8 cellular contexts compared by ENCODE assay signal in genomic region chr6:83068628-83069027, GRCh38. TPM values are rescaled to one million over a fixed set of nuclear protein-coding genes. Genes with fewer than 3 reads are reported as not detected.
DNase-seq lines count a peak whose midpoint lies in the region; ATAC-seq, FAIRE-seq and TF ChIP-seq lines count a peak whose summit lies in the region.

No MANE protein-coding gene starts in this region.

- peak overlapping the region; percentile 80 to 98 for H3K9ac ChIP-seq in kidney (ENCODE audit: low read length in 2 of 2)

- intact Hi-C loops in activated T-helper 2 cell treated with anti-CD3 and anti-CD28 coated beads, Interferon-gamma antibody, Interleukin-2, Interleukin-4, amounts not matched to agents 10 μg/mL and 5 μg/mL and 100 μg/mL, durations not matched to agents 14 hours and 24 hours and 36 hours (cut with micrococcal nuclease), result loop anchor here (5.0 to 10.0 kb wide), 3 partner anchors 224 to 1314 kb away; partner anchors contain the start of gene TENT5A
- intact Hi-C loops in kidney (cut with DNase I), result no loop called here

- DNase-seq in activated CD4-positive, alpha-beta T cell treated with anti-CD3 and anti-CD28 coated beads, Interleukin-2, amount 10 ng/mL, durations not matched to agents 7 days and 5 days, result no peak
- no peak for DNase-seq in activated CD4-positive, alpha-beta T cell treated with anti-CD3 and anti-CD28 coated beads for 48 hours
- no peak for DNase-seq in activated T-helper 2 cell treated with anti-CD3 and anti-CD28 coated beads, Interferon-gamma antibody, Interleukin-2, Interleukin-4, amounts not matched to agents 10 μg/mL and 5 μg/mL and 100 μg/mL, durations not matched to agents 14 hours and 24 hours and 36 hours (ENCODE audit: low spot score)
- DNase-seq in kidney (no peak), HTR-8/SVneo (ENCODE audit: insufficient read length, low spot score) (no peak), COLO829 (ENCODE audit: low spot score) (no peak)

- ATAC-seq in GM18873 (IDR thresholded peaks at IDR 0.05; ENCODE audit: low FRiP score, unreplicated experiment), result no peak

- POLR2A ChIA-PET in activated CD4-positive, alpha-beta T cell treated with anti-CD3 and anti-CD28 coated beads, Interleukin-2, amount 10 ng/mL, durations not matched to agents 7 days and 5 days (lab: Charles Lee), result no interaction called here

- H3K4me3 ChIP-seq in kidney (ENCODE audit: low read length in 2 of 2), result peak overlapping the region; percentile 87 to 94
- H3K4me3 ChIP-seq in thymus (ENCODE audit: low read length), result peak overlapping the region; percentile 62

- H3K4me1 ChIP-seq in kidney (ENCODE audit: control insufficient read depth in 1 of 2, insufficient read depth in 1 of 2, low read depth in 1 of 2, low read length in 2 of 2), result peaks cover 9 to 11% of the 10 kb centered on the region in 2 donors
- H3K4me1 ChIP-seq in thymus (ENCODE audit: control insufficient read depth, insufficient read depth, low read length), result peaks cover 3% of the 10 kb centered on the region

- H3K4me3 Mint-ChIP-seq in activated CD4-positive, alpha-beta T cell treated with anti-CD3 and anti-CD28 coated beads, Interleukin-2, amount 10 ng/mL, durations not matched to agents 7 days and 5 days, result peak overlapping the region; percentile 88
- H3K4me3 Mint-ChIP-seq in activated T-helper 2 cell treated with anti-CD3 and anti-CD28 coated beads, Interferon-gamma antibody, Interleukin-2, Interleukin-4, amounts not matched to agents 10 μg/mL and 5 μg/mL and 100 μg/mL, durations not matched to agents 14 hours and 24 hours and 36 hours (ENCODE audit: low read depth), result peak overlapping the region; percentile 86

- H3K9me3 ChIP-seq in kidney (ENCODE audit: control insufficient read depth in 1 of 2, low read length in 2 of 2) (no peaks in the 10 kb centered on the region), thymus (ENCODE audit: control insufficient read depth) (no peaks in the 10 kb centered on the region)

- peak overlapping the region; percentile 88 for H3K27ac Mint-ChIP-seq in activated CD4-positive, alpha-beta T cell treated with anti-CD3 and anti-CD28 coated beads, Interleukin-2, amount 10 ng/mL, durations not matched to agents 7 days and 5 days
- H3K27ac Mint-ChIP-seq in activated T-helper 2 cell treated with anti-CD3 and anti-CD28 coated beads, Interferon-gamma antibody, Interleukin-2, Interleukin-4, amounts not matched to agents 10 μg/mL and 5 μg/mL and 100 μg/mL, durations not matched to agents 14 hours and 24 hours and 36 hours, result peak overlapping the region; percentile 65

- TF ChIP-seq CTCF in kidney (IDR thresholded peaks at IDR 0.05; ENCODE audit: borderline replicate concordance, extremely low read depth, insufficient read depth), result no peak

- H3K27me3 ChIP-seq in thymus (ENCODE audit: control insufficient read depth, insufficient read depth), result no peaks in the 10 kb centered on the region

- CTCF ChIA-PET in activated CD4-positive, alpha-beta T cell treated with anti-CD3 and anti-CD28 coated beads, Interleukin-2, amount 10 ng/mL, durations not matched to agents 7 days and 5 days (lab: Charles Lee), result interaction anchor here (0.6 to 3.7 kb wide), 4 partner anchors 12 to 820 kb away, joined by 3 to 42 read pairs (median 8); no protein-coding TSS in a partner anchor

- no peak for FAIRE-seq in kidney (lab: Jason Lieb, UNC)
- no peak for FAIRE-seq in HTR-8/SVneo (lab: Jason Lieb, UNC)

- H3K27me3 Mint-ChIP-seq in activated CD4-positive, alpha-beta T cell treated with anti-CD3 and anti-CD28 coated beads, Interleukin-2, amount 10 ng/mL, durations not matched to agents 7 days and 5 days, result no peaks in the 10 kb centered on the region
- H3K27me3 Mint-ChIP-seq in activated T-helper 2 cell treated with anti-CD3 and anti-CD28 coated beads, Interferon-gamma antibody, Interleukin-2, Interleukin-4, amounts not matched to agents 10 μg/mL and 5 μg/mL and 100 μg/mL, durations not matched to agents 14 hours and 24 hours and 36 hours (ENCODE audit: low read depth), result no peaks in the 10 kb centered on the region

- H3K4me1 Mint-ChIP-seq in activated CD4-positive, alpha-beta T cell treated with anti-CD3 and anti-CD28 coated beads, Interleukin-2, amount 10 ng/mL, durations not matched to agents 7 days and 5 days, result peaks cover 47% of the 10 kb centered on the region
- H3K4me1 Mint-ChIP-seq in activated T-helper 2 cell treated with anti-CD3 and anti-CD28 coated beads, Interferon-gamma antibody, Interleukin-2, Interleukin-4, amounts not matched to agents 10 μg/mL and 5 μg/mL and 100 μg/mL, durations not matched to agents 14 hours and 24 hours and 36 hours (ENCODE audit: low read depth), result peaks cover 30% of the 10 kb centered on the region

- H3K9me3 Mint-ChIP-seq in activated CD4-positive, alpha-beta T cell treated with anti-CD3 and anti-CD28 coated beads, Interleukin-2, amount 10 ng/mL, durations not matched to agents 7 days and 5 days, result no peaks in the 10 kb centered on the region
- no peaks in the 10 kb centered on the region for H3K9me3 Mint-ChIP-seq in activated T-helper 2 cell treated with anti-CD3 and anti-CD28 coated beads, Interferon-gamma antibody, Interleukin-2, Interleukin-4, amounts not matched to agents 10 μg/mL and 5 μg/mL and 100 μg/mL, durations not matched to agents 14 hours and 24 hours and 36 hours

- H3K27ac ChIP-seq in kidney (ENCODE audit: low read depth in 2 of 2, low read length in 2 of 2), result peak overlapping the region; percentile 85 to 89
- no peak overlapping the region for H3K27ac ChIP-seq in thymus (ENCODE audit: low read depth)

- H3K36me3 Mint-ChIP-seq in activated CD4-positive, alpha-beta T cell treated with anti-CD3 and anti-CD28 coated beads, Interleukin-2, amount 10 ng/mL, durations not matched to agents 7 days and 5 days (ENCODE audit: low read depth), result no peaks in the 10 kb centered on the region
- H3K36me3 Mint-ChIP-seq in activated T-helper 2 cell treated with anti-CD3 and anti-CD28 coated beads, Interferon-gamma antibody, Interleukin-2, Interleukin-4, amounts not matched to agents 10 μg/mL and 5 μg/mL and 100 μg/mL, durations not matched to agents 14 hours and 24 hours and 36 hours (ENCODE audit: low read depth), result no peaks in the 10 kb centered on the region

- 79% methylated on average over 6 of the region's 6 CpGs for WGBS in thymus

- H3K36me3 ChIP-seq in kidney (ENCODE audit: control insufficient read depth in 1 of 2, insufficient read depth in 2 of 2, low read length in 2 of 2), result no peaks in the 10 kb centered on the region
- no peaks in the 10 kb centered on the region for H3K36me3 ChIP-seq in thymus (ENCODE audit: control insufficient read depth, insufficient read depth)

RNA-seq across cellular contexts. Expression of gene DOP1A, which starts 1.2 kb away (rescaled TPM):
- 10 to 100 TPM; 15.4 to 18.5 TPM for total RNA-seq in activated CD4-positive, alpha-beta T cell treated with anti-CD3 and anti-CD28 coated beads, Interleukin-2, amount 10 ng/mL, durations not matched to agents 7 days and 5 days
- total RNA-seq in activated T-helper 2 cell treated with anti-CD3 and anti-CD28 coated beads, Interferon-gamma antibody, Interleukin-2, Interleukin-4, amounts not matched to agents 10 μg/mL and 5 μg/mL and 100 μg/mL, durations not matched to agents 14 hours and 24 hours and 36 hours, result 6.5 and 7.5 TPM in 2 replicates
- 31.6 TPM for total RNA-seq in kidney
- polyA plus RNA-seq in kidney (ENCODE audit: insufficient read depth, low read depth, low replicate concordance) (5.1 TPM), thymus (13.8 TPM)

RNA-seq across cellular contexts. Expression of gene UBE3D, which starts 3.0 kb away (rescaled TPM):
- total RNA-seq in activated CD4-positive, alpha-beta T cell treated with anti-CD3 and anti-CD28 coated beads, Interleukin-2, amount 10 ng/mL, durations not matched to agents 7 days and 5 days, result 1 to 10 TPM; 4.0 to 4.2 TPM
- 6.9 and 7.1 TPM in 2 replicates for total RNA-seq in activated T-helper 2 cell treated with anti-CD3 and anti-CD28 coated beads, Interferon-gamma antibody, Interleukin-2, Interleukin-4, amounts not matched to agents 10 μg/mL and 5 μg/mL and 100 μg/mL, durations not matched to agents 14 hours and 24 hours and 36 hours
- 6.0 TPM for total RNA-seq in kidney
- polyA plus RNA-seq in kidney (ENCODE audit: insufficient read depth, low read depth, low replicate concordance), result 4.8 TPM
- 8.2 TPM for polyA plus RNA-seq in thymus
